ENCODE assay signal across 1 cellular context in genomic region chr12:42238240-42239140, GRCh38.
TF ChIP-seq lines count a peak whose summit lies in the region.

YAF2 (minus strand) TSS chr12:42238248; CDS start chr12:42238180, 68 bp downstream.

TF ChIP-seq in K562, 482 proteins besides CTCF, POLR2A, EP300 and RAD21 (continued from another document and continues in another):
- TF ChIP-seq E2F4 (CRISPR knock-in tag; IDR thresholded peaks at IDR 0.05; ENCODE audit: low read depth) (peak; percentile 74; the same call in 1 of the 2 replicates), GABPB1 (CRISPR knock-in tag; IDR thresholded peaks at IDR 0.05) (no peak), MYC (IDR thresholded peaks at IDR 0.05; ENCODE audit: low read depth, low read length) (peak; percentile 55; the same call in 1 of the 2 replicates), MYC (CRISPR knock-in tag; IDR thresholded peaks at IDR 0.05; ENCODE audit: borderline replicate concordance, low read depth) (no peak), SETDB1 (IDR thresholded peaks at IDR 0.05; ENCODE audit: low read length) (no peak), NR2F6 (CRISPR knock-in tag; IDR thresholded peaks at IDR 0.05) (no peak), PHTF2 (CRISPR knock-in tag; IDR thresholded peaks at IDR 0.05) (no peak), YBX1 (IDR thresholded peaks at IDR 0.05) (no peak), PREB (CRISPR knock-in tag; IDR thresholded peaks at IDR 0.05) (no peak), ZMIZ1 (IDR thresholded peaks at IDR 0.05; ENCODE audit: low read depth in 2 of 2, low read length in 2 of 2) (no peak), SIN3A (IDR thresholded peaks at IDR 0.05; ENCODE audit: borderline replicate concordance in 2 of 2, control insufficient read depth in 1 of 2, low read depth in 2 of 2, low read length in 2 of 2) (peak in 1 of 2 experiments; percentile 46; a peak in 1 of 4 replicates), ZBTB7A (IDR thresholded peaks at IDR 0.05; ENCODE audit: borderline replicate concordance, control insufficient read depth, low read depth, low read length) (no peak), ZBTB11 (CRISPR knock-in tag; IDR thresholded peaks at IDR 0.05) (no peak), POLR2AphosphoS5 (IDR thresholded peaks at IDR 0.05; ENCODE audit: control insufficient read depth, insufficient read depth, low read depth, low read length) (peak; percentile 8; the same call in 1 of the 2 replicates), CBFA2T3 (IDR thresholded peaks at IDR 0.05) (no peak), ZNF280A (IDR thresholded peaks at IDR 0.05; ENCODE audit: low read depth, partially characterized antibody) (no peak), ELK3 (CRISPR knock-in tag; IDR thresholded peaks at IDR 0.05) (no peak), POLR2B (IDR thresholded peaks at IDR 0.05; ENCODE audit: low read depth, partially characterized antibody) (no peak), TCF7 (IDR thresholded peaks at IDR 0.05; ENCODE audit: borderline replicate concordance) (peak; percentile 97), FOS (IDR thresholded peaks at IDR 0.05; ENCODE audit: extremely low read depth, insufficient read length) (no peak), ETS1 (conservative IDR thresholded peaks at IDR 0.05; ENCODE audit: control insufficient read depth, low read depth, low read length) (peak; percentile 13; the same call in 1 of the 2 replicates), LEF1 (IDR thresholded peaks at IDR 0.05) (no peak), ZNF146 (CRISPR knock-in tag; IDR thresholded peaks at IDR 0.05; ENCODE audit: unreplicated experiment) (no peak), ZNF175 (CRISPR knock-in tag; IDR thresholded peaks at IDR 0.05; ENCODE audit: low read depth) (no peak), ZNF707 (CRISPR knock-in tag; conservative IDR thresholded peaks at IDR 0.05) (no peak), ZBTB9 (CRISPR knock-in tag; IDR thresholded peaks at IDR 0.05) (0 out of 2 replicates have a peak, but pooled peaks have one; percentile 12), YY1 (IDR thresholded peaks at IDR 0.05; ENCODE audit: borderline replicate concordance in 1 of 3, control insufficient read depth in 1 of 3, extremely low read depth in 1 of 3, insufficient read depth in 3 of 3, insufficient read length in 1 of 3, insufficient replicate concordance in 2 of 3, low read depth in 1 of 3, low read length in 2 of 3) (peak in 2 of 3 experiments; percentile 26 to 76), TRIM28 (IDR thresholded peaks at IDR 0.05) (no peak), MTF1 (CRISPR knock-in tag; IDR thresholded peaks at IDR 0.05; ENCODE audit: borderline replicate concordance) (no peak), ZNF75A (CRISPR knock-in tag; IDR thresholded peaks at IDR 0.05) (no peak), SIRT6 (IDR thresholded peaks at IDR 0.05; ENCODE audit: low read depth, low read length) (no peak), L3MBTL2 (IDR thresholded peaks at IDR 0.05) (peak; percentile 51), MAFK (IDR thresholded peaks at IDR 0.05; ENCODE audit: low read length) (no peak), MBD1 (CRISPR knock-in tag; IDR thresholded peaks at IDR 0.05) (no peak), ZBTB43 (CRISPR knock-in tag; IDR thresholded peaks at IDR 0.05) (no peak), TOE1 (IDR thresholded peaks at IDR 0.05; ENCODE audit: borderline replicate concordance) (no peak), TOE1 (CRISPR knock-in tag; IDR thresholded peaks at IDR 0.05; ENCODE audit: borderline replicate concordance, low read depth) (no peak), E2F5 (CRISPR knock-in tag; IDR thresholded peaks at IDR 0.05) (no peak), HMG20B (CRISPR knock-in tag; IDR thresholded peaks at IDR 0.05) (no peak), ZNF395 (CRISPR knock-in tag; IDR thresholded peaks at IDR 0.05) (peak; percentile 17; the same call in 1 of the 2 replicates)
